In the genomic region with DNA sequence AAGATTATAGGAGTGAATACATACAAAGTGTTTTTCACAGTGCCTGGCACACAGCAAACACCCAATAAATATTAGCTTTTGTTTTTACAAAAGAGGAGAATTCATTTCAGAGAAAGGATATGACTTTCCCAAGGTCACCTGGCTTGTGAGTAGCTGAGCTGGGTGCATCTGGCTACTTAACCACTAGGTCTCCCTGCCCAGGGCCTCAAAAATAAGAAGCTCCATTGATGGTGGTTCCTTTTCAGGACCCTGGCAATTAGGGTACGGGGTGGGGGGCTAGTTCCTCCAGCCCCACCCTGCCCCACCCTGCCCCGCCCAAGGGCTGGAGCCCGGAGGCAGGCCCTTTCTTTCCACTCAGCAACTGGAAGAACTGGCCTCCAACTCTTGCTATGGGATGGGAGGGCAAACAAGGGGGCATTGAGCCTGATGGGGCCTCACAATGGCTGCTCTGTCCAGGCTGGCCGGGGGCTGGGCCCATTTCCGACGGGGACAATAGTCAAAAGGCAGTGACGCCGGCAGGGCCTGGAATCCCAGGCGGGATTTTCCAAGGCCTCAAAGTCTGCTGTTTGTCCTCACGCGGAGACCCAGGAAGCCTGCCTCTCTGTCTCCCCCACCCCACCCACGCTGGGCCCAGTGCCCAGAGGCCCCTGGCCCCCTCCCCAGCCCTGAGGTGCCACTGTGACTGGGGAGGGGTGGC, we compare ENCODE assay signal across 19 cellular contexts. TPM values are rescaled to one million over a fixed set of nuclear protein-coding genes. Genes with fewer than 3 reads are reported as not detected.
DNase-seq lines count a peak whose midpoint lies in the region; ATAC-seq and TF ChIP-seq lines count a peak whose summit lies in the region.
"Had no signal": no experiment of that assay in that cellular context is flagged by ENCODE, and none has a peak within 500 bp of the region (broad histone marks: within the 10 kb centered on the region; RNA-seq: fewer than 3 reads in every experiment).

No MANE protein-coding gene starts in this region.

- intact Hi-C loops in sigmoid colon (cut with DNase I): no loop called here

- DNase-seq in COLO829 (ENCODE audit: low spot score): peak; percentile 95
- DNase-seq in amygdala (lab: John Stamatoyannopoulos, UW): peak in 55 of 56 donors; percentile 44 to 95 (median 84)
- DNase-seq in sigmoid colon: peak; percentile 82
- DNase-seq in NCI-H146 treated with DMSO at 0.1 percent for 48 hours (lab: John Stamatoyannopoulos, UW; ENCODE audit: unreplicated experiment): no peak
- DNase-seq in stimulated activated CD4-positive, alpha-beta T cell treated with anti-CD3 and anti-CD28 coated beads, Interleukin-2, amount 100 ng/mL, for 48 hours: no peak
- DNase-seq: activated CD4-positive, CD25-positive, alpha-beta regulatory T cell treated with anti-CD3 and anti-CD28 coated beads, Interleukin-2, amount 50 U/mL, for 72 hours; activated CD8-positive, alpha-beta memory T cell treated with anti-CD3 and anti-CD28 coated beads, Interleukin-2, amount 50 U/mL, for 48 hours; activated naive CD4-positive, alpha-beta T cell treated with anti-CD3 and anti-CD28 coated beads, Interleukin-2, amount 50 U/mL, for 16 hours; DMS 273 treated with DMSO at 0.1 percent for 48 hours; effector CD4-positive, alpha-beta T cell; NCI-H1694 treated with DMSO at 0.1 percent for 48 hours; nephron progenitor cell had no signal

- TF ChIP-seq CTCF in sigmoid colon (IDR thresholded peaks at IDR 0.05): no peak

- 28 to 63% methylated on average over 12 of the region's 12 CpGs for WGBS in sigmoid colon, 2 donors

- H3K27ac ChIP-seq in layer of hippocampus (ENCODE audit: low read depth, low read length) (peak overlapping the region; percentile 92), sigmoid colon (peak overlapping the region; percentile 66 to 100 (median 70))

- ATAC-seq in HG02973 (IDR thresholded peaks at IDR 0.05; ENCODE audit: unreplicated experiment) (no peak), GM21360 (IDR thresholded peaks at IDR 0.05; ENCODE audit: unreplicated experiment) (no peak)

- no peak overlapping the region for H3K4me3 ChIP-seq in sigmoid colon

- H3K9me3 ChIP-seq in sigmoid colon: no peaks in the 10 kb centered on the region

- H3K27me3 ChIP-seq in layer of hippocampus (ENCODE audit: control insufficient read depth, insufficient read depth, low read length) (no peaks in the 10 kb centered on the region), sigmoid colon (no peaks in the 10 kb centered on the region)

- peaks cover 0 to 19% (median 7%) of the 10 kb centered on the region in 4 donors for H3K36me3 ChIP-seq in sigmoid colon

- no peak for TF ChIP-seq POLR2A in sigmoid colon (IDR thresholded peaks at IDR 0.05)

- H3K4me1 ChIP-seq in sigmoid colon: peaks cover 0 to 52% (median 16%) of the 10 kb centered on the region in 4 donors

- TF ChIP-seq EP300 in sigmoid colon (IDR thresholded peaks at IDR 0.05): no peak

RNA-seq across cellular contexts. Expression of a gene that starts 8.2 kb away (rescaled TPM):
- 10 to 100 TPM; 30.2 to 48.7 (median 38.2) TPM for total RNA-seq in sigmoid colon
- polyA plus RNA-seq in sigmoid colon: 10 to 100 TPM; 58.9 to 64.5 (median 61.7) TPM

RNA-seq across cellular contexts. Expression of a gene that starts 10.4 kb away (rescaled TPM):
- 100 to 1,000 TPM in 3 of 4 donors, 10 to 100 TPM in 1; 41.7 to 276 (median 167) TPM for total RNA-seq in sigmoid colon
- polyA plus RNA-seq in sigmoid colon: 10 to 100 TPM; 31.2 to 65.9 (median 45.0) TPM

RNA-seq across cellular contexts. Expression of a gene that starts 17.9 kb away (rescaled TPM):
- 1 to 10 TPM in 2 of 4 donors, under 1 TPM in 1, not detected in 1; 0.41 to 5.7 (median 1.2) TPM for total RNA-seq in sigmoid colon
- polyA plus RNA-seq in sigmoid colon: under 1 TPM in 1 of 3 donors, not detected in 2; 0.61 TPM
- total RNA-seq: B cell, lung microvascular endothelial cell had no signal

RNA-seq across cellular contexts. Expression of a gene that starts 54.9 kb away (rescaled TPM):
- total RNA-seq in sigmoid colon: 10 to 100 TPM in 2 of 4 donors, 1 to 10 TPM in 2; 9.2 to 11.1 (median 10.1) TPM
- polyA plus RNA-seq in sigmoid colon: 10 to 100 TPM in 1 of 3 donors, 1 to 10 TPM in 2; 4.2 to 17.0 (median 4.9) TPM
- total RNA-seq: bronchial epithelial cell, NCI-H460 had no signal

Comparison
In these comparisons a context has a peak if more than half of its experiments do, and no peak if none do; other contexts are left out.
1. DNase-seq: peak in COLO829 (single experiment), amygdala (55 of 56) and sigmoid colon (single experiment); none in NCI-H146 treated with DMSO at 0.1 percent for 48 hours (single experiment) and stimulated activated CD4-positive, alpha-beta T cell treated with anti-CD3 and anti-CD28 coated beads, Interleukin-2, amount 100 ng/mL, for 48 hours (0 of 2).